In the genomic region with DNA sequence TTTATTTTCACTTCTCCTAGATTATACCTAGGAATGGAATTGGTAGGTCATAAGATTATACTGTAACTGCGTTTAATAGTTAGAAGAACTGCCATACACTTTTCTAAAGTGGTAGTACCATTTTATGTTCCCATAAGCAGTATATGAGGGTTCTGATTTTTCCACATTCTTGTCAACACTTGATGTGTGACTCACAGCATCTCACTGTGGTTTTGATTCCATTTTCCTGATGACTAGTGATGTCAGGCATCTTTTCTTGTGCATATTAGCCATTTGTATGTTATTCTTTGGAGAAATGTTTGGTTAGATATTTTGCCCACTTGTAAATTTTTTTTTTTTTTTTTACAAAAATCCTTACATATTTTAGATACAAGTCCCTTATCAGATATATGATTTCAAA, we compare ENCODE assay signal across 1 cellular context.
TF ChIP-seq lines count a peak whose summit lies in the region.

No MANE protein-coding gene starts in this region.

TF ChIP-seq in HepG2, 621 proteins besides CTCF, POLR2A, EP300 and RAD21:
- TF ChIP-seq CREB1 (IDR thresholded peaks at IDR 0.05) (0 out of 2 replicates have a peak, but pooled peaks have one; percentile 43), CREB1 (CRISPR knock-in tag; IDR thresholded peaks at IDR 0.05) (no peak), ZBTB3 (CRISPR knock-in tag; IDR thresholded peaks at IDR 0.05; ENCODE audit: borderline replicate concordance, low read depth) (no peak)
